Comparison of ENCODE assay signal across 8 cellular contexts in the genomic region with DNA sequence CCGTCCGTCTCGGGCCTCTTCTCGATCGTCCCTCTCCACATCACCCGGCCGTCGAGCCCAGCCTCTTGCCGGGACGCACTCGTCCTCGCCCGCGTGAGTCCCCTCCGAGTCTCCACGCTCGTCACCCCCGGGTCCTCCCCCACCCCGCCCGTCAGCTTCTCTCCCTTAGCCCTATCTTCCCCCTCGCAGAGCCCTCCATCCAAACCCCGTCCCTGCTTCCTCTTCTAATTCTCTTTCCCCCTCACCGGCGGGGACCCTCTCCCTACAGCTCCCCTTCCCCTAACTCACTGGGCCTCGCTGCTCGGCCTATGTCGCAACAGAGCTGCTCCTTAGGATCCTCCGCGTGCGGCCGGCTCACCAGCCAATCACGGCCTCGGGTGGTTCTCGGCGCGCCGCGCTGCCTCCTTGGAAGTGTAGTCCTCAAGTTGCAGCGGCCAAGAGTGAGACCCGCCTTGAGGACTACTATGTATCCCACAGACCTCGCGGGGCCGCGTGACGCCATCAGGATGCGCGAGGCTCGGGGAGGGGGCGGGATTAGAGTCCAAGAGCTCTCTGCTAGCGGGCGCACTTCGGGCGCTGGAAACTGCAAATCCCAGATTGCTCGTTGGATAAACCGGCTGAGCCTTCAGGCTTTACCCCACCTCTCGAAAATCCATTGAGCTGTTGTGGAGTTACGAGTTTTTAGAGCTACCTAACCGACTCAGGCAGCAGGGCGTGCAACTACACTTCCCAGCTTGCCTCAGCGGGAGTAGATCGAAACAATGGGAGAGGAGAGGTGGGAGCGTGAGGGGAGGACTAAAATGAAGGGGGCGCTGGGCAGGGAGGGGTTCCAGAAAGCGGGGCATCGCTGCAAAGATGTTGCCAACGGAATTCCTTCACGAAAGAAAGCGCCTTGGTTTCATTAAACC. TPM values are rescaled to one million over a fixed set of nuclear protein-coding genes. Genes with fewer than 3 reads are reported as not detected.
DNase-seq lines count a peak whose midpoint lies in the region; ATAC-seq lines count a peak whose summit lies in the region.

TSS of gene ABCF2 (minus strand) at position 331 of the 908 bp plus-strand sequence. CDS start 747 bp downstream, outside the sequence.

- ATAC-seq in GM21360 (IDR thresholded peaks at IDR 0.05; ENCODE audit: unreplicated experiment) (peak; percentile 98), memory B cell (ENCODE audit: low read depth) (peak; percentile 99)
- ATAC-seq in effector memory CD8-positive, alpha-beta T cell (replicated peaks), result peak; percentile 99

- H3K9me3 Mint-ChIP-seq in effector memory CD8-positive, alpha-beta T cell, result no peaks in the 10 kb centered on the region
- no peaks in the 10 kb centered on the region for H3K9me3 Mint-ChIP-seq in memory B cell

- peak within 1 kb of the TSS; percentile 93 to 98 for H3K4me3 Mint-ChIP-seq in effector memory CD8-positive, alpha-beta T cell
- H3K4me3 Mint-ChIP-seq in memory B cell, result peak within 1 kb of the TSS; percentile 96

- peaks cover 32% of the 10 kb centered on the region for H3K36me3 Mint-ChIP-seq in effector memory CD8-positive, alpha-beta T cell (ENCODE audit: insufficient read depth)
- H3K36me3 Mint-ChIP-seq in memory B cell, result peaks cover 19% of the 10 kb centered on the region

- peak within 1 kb of the TSS; percentile 96 for H3K27ac Mint-ChIP-seq in effector memory CD8-positive, alpha-beta T cell
- H3K27ac Mint-ChIP-seq in memory B cell, result peak within 1 kb of the TSS; percentile 93

- H3K4me1 Mint-ChIP-seq in effector memory CD8-positive, alpha-beta T cell (ENCODE audit: low read depth in 2 of 2), result peaks cover 31 to 34% of the 10 kb centered on the region in 2 donors
- H3K4me1 Mint-ChIP-seq in memory B cell, result peaks cover 28% of the 10 kb centered on the region

- H3K27me3 Mint-ChIP-seq in effector memory CD8-positive, alpha-beta T cell, result no peaks in the 10 kb centered on the region
- H3K27me3 Mint-ChIP-seq in memory B cell, result no peaks in the 10 kb centered on the region

- DNase-seq in COLO668 (lab: John Stamatoyannopoulos, UW; ENCODE audit: unreplicated experiment) (peak; percentile 97), HT1080 (ENCODE audit: low read depth) (peak; percentile 99), NOMO-1 treated with DMSO at 0.1 percent for 48 hours (lab: John Stamatoyannopoulos, UW; ENCODE audit: unreplicated experiment) (peak; percentile 74), memory B cell (ENCODE audit: low spot score in 2 of 2) (peak; percentile 92 to 97)
- DNase-seq in activated CD8-positive, alpha-beta memory T cell treated with anti-CD3 and anti-CD28 coated beads for 4 hours (ENCODE audit: low read depth in 2 of 2), result peak; percentile 97 to 99
- peak; percentile 96 to 98 (median 97) for DNase-seq in effector memory CD8-positive, alpha-beta T cell
- peak; percentile 91 for DNase-seq in stimulated activated CD8-positive, alpha-beta memory T cell treated with anti-CD3 and anti-CD28 coated beads, Interleukin-12 subunit alpha, Interleukin-12 subunit beta, amount 100 ng/mL, for 24 hours (ENCODE audit: extremely low read depth)

RNA-seq across cellular contexts. Expression of gene ABCF2, which starts in this region (rescaled TPM):
- 83.9 and 89.1 TPM in 2 replicates for total RNA-seq in HT1080 (2014; rRNA removed; shearing (Covaris generic))
- polyA plus RNA-seq in HT1080 (2015; cell fraction: cytosol; rRNA removed), result 50.5 and 52.6 TPM in 2 replicates
- polyA plus RNA-seq in HT1080 (2015; cell fraction: nucleus; rRNA removed), result 77.2 and 84.1 TPM in 2 replicates

Comparison
In these comparisons a context has a peak if more than half of its experiments do, and no peak if none do; other contexts are left out.
1. Peak in every context shown above with its lines: DNase-seq and ATAC-seq.